ENCODE assay signal across 20 cellular contexts in the genomic region with DNA sequence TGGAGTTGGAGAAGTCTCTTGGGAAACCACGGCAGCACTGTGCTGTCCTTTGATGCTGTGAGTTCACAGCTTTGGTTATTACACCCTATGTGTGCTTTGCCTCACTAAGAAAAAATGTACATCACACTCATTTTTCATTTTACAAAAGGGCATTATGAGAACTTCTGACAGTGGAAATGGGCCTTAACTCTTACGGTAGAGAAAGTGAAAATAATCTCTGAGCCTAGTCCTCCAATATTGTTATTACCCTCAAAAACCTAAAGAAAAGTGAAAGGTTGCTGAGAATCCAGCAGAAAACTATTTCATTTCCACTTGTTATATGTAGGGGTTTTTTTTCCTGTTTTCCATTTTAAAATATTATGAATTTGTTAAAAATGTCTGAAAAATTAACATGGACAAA. TPM values are rescaled to one million over a fixed set of nuclear protein-coding genes. Genes with fewer than 3 reads are reported as not detected.
"Had no signal": no experiment of that assay in that cellular context is flagged by ENCODE, and none has a peak within 500 bp of the region (broad histone marks: within the 10 kb centered on the region; RNA-seq: fewer than 3 reads in every experiment).

No MANE protein-coding gene starts in this region.

- DNase-seq: activated CD4-positive, alpha-beta T cell treated with anti-CD3 and anti-CD28 coated beads for 4 hours; activated CD8-positive, alpha-beta memory T cell treated with anti-CD3 and anti-CD28 coated beads, Interleukin-2, amount 50 U/mL, for 48 hours; activated CD8-positive, alpha-beta T cell treated with anti-CD3 and anti-CD28 coated beads, Interleukin-2, amount 10 ng/mL, durations not matched to agents 7 days and 5 days; activated naive CD4-positive, alpha-beta T cell treated with anti-CD3 and anti-CD28 coated beads for 36 hours; central memory CD4-positive, alpha-beta T cell; effector memory CD4-positive, alpha-beta T cell; kidney; left ventricle myocardium inferior; mesendoderm; sigmoid colon; stimulated activated CD4-positive, alpha-beta T cell treated with anti-CD3 and anti-CD28 coated beads, Interleukin-2, amount 100 ng/mL, for 24 hours; stimulated activated naive B cell treated with anti-CD40 and anti-IgM and Interleukin-4, amounts not matched to agents 10 μg/mL and 1 μg/mL and 100 μg/mL, for 72 hours; trophoblast cell had no signal

- H3K27ac ChIP-seq: hepatocyte, left ventricle myocardium inferior, sigmoid colon had no signal

- H3K27ac Mint-ChIP-seq: activated CD8-positive, alpha-beta T cell treated with anti-CD3 and anti-CD28 coated beads, Interleukin-2, amount 10 ng/mL, durations not matched to agents 7 days and 5 days; activated naive CD4-positive, alpha-beta T cell treated with anti-CD3 and anti-CD28 coated beads for 36 hours; activated T-helper 1 cell treated with anti-CD3 and anti-CD28 coated beads, Interleukin-12 subunit alpha, Interleukin-12 subunit beta, Interleukin-2, Interleukin-4 antibody, amounts not matched to agents 30 ng/mL and 10 ng/mL and 1 ng/mL, durations not matched to agents 14 hours and 24 hours and 36 hours; stimulated activated naive B cell treated with anti-CD40 and anti-IgM and Interleukin-4, amounts not matched to agents 10 μg/mL and 1 μg/mL and 100 μg/mL, for 72 hours had no signal

- H3K36me3 Mint-ChIP-seq: stimulated activated naive B cell treated with anti-CD40 and anti-IgM and Interleukin-4, amounts not matched to agents 10 μg/mL and 1 μg/mL and 100 μg/mL, for 72 hours had no signal

- H3K27me3 ChIP-seq: hepatocyte, sigmoid colon had no signal

- ATAC-seq: activated CD8-positive, alpha-beta T cell treated with anti-CD3 and anti-CD28 coated beads, Interleukin-2, amount 10 ng/mL, durations not matched to agents 7 days and 5 days; stimulated activated naive B cell treated with anti-CD40 and anti-IgM and Interleukin-4, amounts not matched to agents 10 μg/mL and 1 μg/mL and 100 μg/mL, for 72 hours had no signal

- H3K4me1 ChIP-seq: left ventricle myocardium inferior, sigmoid colon had no signal

- H3K27me3 Mint-ChIP-seq: stimulated activated naive B cell treated with anti-CD40 and anti-IgM and Interleukin-4, amounts not matched to agents 10 μg/mL and 1 μg/mL and 100 μg/mL, for 72 hours had no signal

- H3K9me3 Mint-ChIP-seq: activated naive CD4-positive, alpha-beta T cell treated with anti-CD3 and anti-CD28 coated beads for 36 hours; activated T-helper 1 cell treated with anti-CD3 and anti-CD28 coated beads, Interleukin-12 subunit alpha, Interleukin-12 subunit beta, Interleukin-2, Interleukin-4 antibody, amounts not matched to agents 30 ng/mL and 10 ng/mL and 1 ng/mL, durations not matched to agents 14 hours and 24 hours and 36 hours; stimulated activated naive B cell treated with anti-CD40 and anti-IgM and Interleukin-4, amounts not matched to agents 10 μg/mL and 1 μg/mL and 100 μg/mL, for 72 hours had no signal

- H3K9me3 ChIP-seq: left ventricle myocardium inferior, sigmoid colon had no signal

- H3K36me3 ChIP-seq: left ventricle myocardium inferior, sigmoid colon had no signal

- H3K4me3 ChIP-seq: hepatocyte, left ventricle myocardium inferior, sigmoid colon had no signal

- H3K4me3 Mint-ChIP-seq: activated CD8-positive, alpha-beta T cell treated with anti-CD3 and anti-CD28 coated beads, Interleukin-2, amount 10 ng/mL, durations not matched to agents 7 days and 5 days; activated naive CD4-positive, alpha-beta T cell treated with anti-CD3 and anti-CD28 coated beads for 36 hours; activated T-helper 1 cell treated with anti-CD3 and anti-CD28 coated beads, Interleukin-12 subunit alpha, Interleukin-12 subunit beta, Interleukin-2, Interleukin-4 antibody, amounts not matched to agents 30 ng/mL and 10 ng/mL and 1 ng/mL, durations not matched to agents 14 hours and 24 hours and 36 hours; stimulated activated naive B cell treated with anti-CD40 and anti-IgM and Interleukin-4, amounts not matched to agents 10 μg/mL and 1 μg/mL and 100 μg/mL, for 72 hours had no signal

RNA-seq across cellular contexts. Expression of a gene that starts 8.2 kb away (rescaled TPM):
- total RNA-seq: activated CD8-positive, alpha-beta T cell treated with anti-CD3 and anti-CD28 coated beads, Interleukin-2, amount 10 ng/mL, durations not matched to agents 7 days and 5 days; activated naive CD4-positive, alpha-beta T cell treated with anti-CD3 and anti-CD28 coated beads for 36 hours; activated T-helper 1 cell treated with anti-CD3 and anti-CD28 coated beads, Interleukin-12 subunit alpha, Interleukin-12 subunit beta, Interleukin-2, Interleukin-4 antibody, amounts not matched to agents 30 ng/mL and 10 ng/mL and 1 ng/mL, durations not matched to agents 14 hours and 24 hours and 36 hours; hepatocyte; kidney; left ventricle myocardium inferior; osteocyte; pulmonary artery endothelial cell; sigmoid colon; subcutaneous adipose tissue had no signal
- polyA plus RNA-seq: adipose tissue, hepatocyte, neural cell, sigmoid colon had no signal
